3 cellular contexts compared by ENCODE assay signal in genomic region chrX:37590047-37590446, GRCh38.
TF ChIP-seq lines count a peak whose summit lies in the region.

No MANE protein-coding gene starts in this region.

TF ChIP-seq in A549, 52 proteins besides CTCF, POLR2A, EP300 and RAD21:
- TF ChIP-seq MAFK (IDR thresholded peaks at IDR 0.05; ENCODE audit: partially characterized antibody) (peak; percentile 58), MAZ (IDR thresholded peaks at IDR 0.05; ENCODE audit: borderline replicate concordance, low read depth, low read length) (no peak)

TF ChIP-seq in IMR-90, 13 proteins besides CTCF, POLR2A, EP300 and RAD21:
- TF ChIP-seq RCOR1 (IDR thresholded peaks at IDR 0.05; ENCODE audit: insufficient replicate concordance, low read length) (no peak), ELK1 (IDR thresholded peaks at IDR 0.05; ENCODE audit: borderline replicate concordance, low read depth, low read length) (no peak), RFX5 (IDR thresholded peaks at IDR 0.05; ENCODE audit: low read depth, low read length) (no peak), MAZ (IDR thresholded peaks at IDR 0.05; ENCODE audit: borderline replicate concordance, low read depth, low read length) (no peak), MAFK (IDR thresholded peaks at IDR 0.05; ENCODE audit: low read depth, low read length) (peak; percentile 63), BHLHE40 (IDR thresholded peaks at IDR 0.05; ENCODE audit: low read depth, low read length) (no peak), USF2 (IDR thresholded peaks at IDR 0.05; ENCODE audit: low read depth, low read length) (no peak)
TF ChIP-seq in IMR-90: peak in this region for 1.

TF ChIP-seq in K562, 482 proteins besides CTCF, POLR2A, EP300 and RAD21:
- TF ChIP-seq C11orf30 (IDR thresholded peaks at IDR 0.05; ENCODE audit: low read depth) (0 out of 2 replicates have a peak, but pooled peaks have one; percentile 8), MAFK (IDR thresholded peaks at IDR 0.05; ENCODE audit: low read length) (peak; percentile 9; the same call in 1 of the 2 replicates), CCAR2 (IDR thresholded peaks at IDR 0.05; ENCODE audit: low read depth, low read length) (no peak), ETS2 (tag; IDR thresholded peaks at IDR 0.05; ENCODE audit: borderline replicate concordance, poor library complexity, severe bottlenecking) (no peak), MEF2D (tag; conservative IDR thresholded peaks at IDR 0.05; ENCODE audit: low read depth) (no peak), ZNF75A (CRISPR knock-in tag; IDR thresholded peaks at IDR 0.05) (no peak), MAFF (IDR thresholded peaks at IDR 0.05; ENCODE audit: low read length) (0 out of 2 replicates have a peak, but pooled peaks have one; percentile 10), ZNF316 (IDR thresholded peaks at IDR 0.05) (peak; percentile 63)
TF ChIP-seq in K562: peak in this region for 4.
